1 cellular context compared by ENCODE assay signal in genomic region chr19:48635966-48636858, GRCh38.
TF ChIP-seq lines count a peak whose summit lies in the region.

No MANE protein-coding gene starts in this region.

TF ChIP-seq in HEK293, 187 proteins besides CTCF, POLR2A, EP300 and RAD21 (continued from another document):
- peak; percentile 18; the same call in 1 of the 2 replicates for TF ChIP-seq IKZF3 (tag by site-specific recombination; IDR thresholded peaks at IDR 0.05)
- 0 out of 2 replicates have a peak, but pooled peaks have one; percentile 15 for TF ChIP-seq KLF10 (tag by site-specific recombination; IDR thresholded peaks at IDR 0.05)
- no peak for TF ChIP-seq ZNF48 (tag by site-specific recombination; IDR thresholded peaks at IDR 0.05)
- peak; percentile 26; the same call in 1 of the 2 replicates for TF ChIP-seq ZNF513 (tag by site-specific recombination; IDR thresholded peaks at IDR 0.05)
- TF ChIP-seq ZNF174 (tag by site-specific recombination; IDR thresholded peaks at IDR 0.05) = no peak
- TF ChIP-seq ZNF473 (tag by site-specific recombination; IDR thresholded peaks at IDR 0.05) = no peak
- TF ChIP-seq ZIC2 (tag by site-specific recombination; IDR thresholded peaks at IDR 0.05) = peak; percentile 25
- no peak for TF ChIP-seq PBX3 (CRISPR knock-in tag; IDR thresholded peaks at IDR 0.05)
- TF ChIP-seq ZNF366 (tag by site-specific recombination; conservative IDR thresholded peaks at IDR 0.05) = peak; percentile 75
- TF ChIP-seq WT1 (tag by site-specific recombination; IDR thresholded peaks at IDR 0.05) = no peak
